9 cellular contexts compared by ENCODE assay signal in genomic region chr5:175479125-175479881, GRCh38. TPM values are rescaled to one million over a fixed set of nuclear protein-coding genes. Genes with fewer than 3 reads are reported as not detected.
DNase-seq lines count a peak whose midpoint lies in the region; ATAC-seq and TF ChIP-seq lines count a peak whose summit lies in the region.
"Had no signal": no experiment of that assay in that cellular context is flagged by ENCODE, and none has a peak within 500 bp of the region (broad histone marks: within the 10 kb centered on the region; RNA-seq: fewer than 3 reads in every experiment).

No MANE protein-coding gene starts in this region.

- intact Hi-C loops in activated B cell treated with CpG ODN at 0.5 μM for 24 hours (cut with micrococcal nuclease): loop anchor here (10.0 kb wide), 1 partner anchor 415 kb away; no protein-coding TSS in a partner anchor

- peak overlapping the region; percentile 78 for H3K27ac Mint-ChIP-seq in activated B cell treated with CpG ODN at 0.5 μM for 24 hours

- H3K27me3 Mint-ChIP-seq in activated B cell treated with CpG ODN at 0.5 μM for 24 hours: peaks cover 5% of the 10 kb centered on the region

- peak overlapping the region; percentile 69 for H3K9ac ChIP-seq in smooth muscle cell (ENCODE audit: low read depth)

- peaks cover 59% of the 10 kb centered on the region for H3K79me2 ChIP-seq in smooth muscle cell (ENCODE audit: low read depth)

- H3K4me3 Mint-ChIP-seq in activated B cell treated with CpG ODN at 0.5 μM for 24 hours: peak overlapping the region; percentile 93

- peaks cover 29% of the 10 kb centered on the region for H3K4me1 Mint-ChIP-seq in activated B cell treated with CpG ODN at 0.5 μM for 24 hours

- H3K4me3 ChIP-seq in right atrium auricular region (peak overlapping the region; percentile 83 to 89), smooth muscle cell (peak overlapping the region; percentile 62)

- H3K9me3 ChIP-seq in right atrium auricular region (no peaks in the 10 kb centered on the region), smooth muscle cell (replicated peaks; ENCODE audit: low read depth) (no peaks in the 10 kb centered on the region)

- no peaks in the 10 kb centered on the region for H3K27me3 ChIP-seq in right atrium auricular region
- no peaks in the 10 kb centered on the region for H3K27me3 ChIP-seq in smooth muscle cell (ENCODE audit: low read depth)

- TF ChIP-seq CTCF in activated B cell treated with CpG ODN at 0.5 μM for 24 hours (IDR thresholded peaks at IDR 0.05) (no peak), right atrium auricular region (IDR thresholded peaks at IDR 0.05) (no peak), smooth muscle cell (IDR thresholded peaks at IDR 0.05; ENCODE audit: borderline replicate concordance, insufficient read depth, poor library complexity, severe bottlenecking) (no peak)

- ATAC-seq in HG02943 (IDR thresholded peaks at IDR 0.05; ENCODE audit: low read depth, unreplicated experiment): peak; percentile 21
- no peak for ATAC-seq in activated B cell treated with CpG ODN at 0.5 μM for 24 hours (ENCODE audit: low read depth)

- no peaks in the 10 kb centered on the region for H3F3A ChIP-seq in smooth muscle cell (ENCODE audit: low read depth)

- H4K20me1 ChIP-seq in smooth muscle cell (ENCODE audit: low read depth): peaks cover 45% of the 10 kb centered on the region

- H2AFZ ChIP-seq in smooth muscle cell (ENCODE audit: low read depth): peak overlapping the region; percentile 67

- POLR2A ChIA-PET in activated B cell treated with CpG ODN at 0.5 μM for 24 hours (lab: Charles Lee): no interaction called here

- 28% methylated on average over 13 of the region's 13 CpGs for whole genome bisulfite sequencing in smooth muscle cell (ENCODE audit: low lambda C conversion rate)

- H3K36me3 ChIP-seq in right atrium auricular region: no peaks in the 10 kb centered on the region
- no peaks in the 10 kb centered on the region for H3K36me3 ChIP-seq in smooth muscle cell (ENCODE audit: low read depth)

- H3K9me3 Mint-ChIP-seq in activated B cell treated with CpG ODN at 0.5 μM for 24 hours: no peaks in the 10 kb centered on the region

- H3K4me2 ChIP-seq in smooth muscle cell: peak overlapping the region; percentile 86

- DNase-seq in GM03348 (ENCODE audit: low spot score): peak; percentile 13
- DNase-seq in activated B cell treated with CpG ODN at 0.5 μM for 24 hours: no peak
- no peak for DNase-seq in right atrium auricular region (ENCODE audit: low spot score)
- DNase-seq in smooth muscle cell (lab: John Stamatoyannopoulos, UW; ENCODE audit: unreplicated experiment): no peak
- no peak for DNase-seq in NCI-H2029 (lab: John Stamatoyannopoulos, UW)
- no peak for DNase-seq in activated gamma-delta T cell (lab: John Stamatoyannopoulos, UW)
- DNase-seq in NCI-H2196 (lab: John Stamatoyannopoulos, UW; ENCODE audit: unreplicated experiment): no peak

- H3K36me3 Mint-ChIP-seq in activated B cell treated with CpG ODN at 0.5 μM for 24 hours (ENCODE audit: low read depth): peaks cover 25% of the 10 kb centered on the region

- H3K4me1 ChIP-seq in right atrium auricular region (peaks cover 0 to 14% of the 10 kb centered on the region in 2 donors), smooth muscle cell (ENCODE audit: low read depth) (peaks cover 8% of the 10 kb centered on the region)

- CTCF ChIA-PET in activated B cell treated with CpG ODN at 0.5 μM for 24 hours (lab: Charles Lee): no interaction called here

- H3K27ac ChIP-seq in right atrium auricular region (peak overlapping the region; percentile 74 to 88), smooth muscle cell (ENCODE audit: low read depth) (peak overlapping the region; percentile 25)

RNA-seq across cellular contexts. Expression of gene SFXN1, which starts 0.9 kb away (rescaled TPM):
- total RNA-seq in activated B cell treated with CpG ODN at 0.5 μM for 24 hours: 40.2 and 46.9 TPM in 2 replicates
- 10 to 100 TPM; 23.3 to 33.0 TPM for total RNA-seq in right atrium auricular region
- total RNA-seq in smooth muscle cell: 136 and 142 TPM in 2 replicates
- 63.9 and 65.6 TPM in 2 replicates for polyA plus RNA-seq in smooth muscle cell

RNA-seq across cellular contexts. Expression of gene DRD1, which starts 35.3 kb away (rescaled TPM):
- total RNA-seq in activated B cell treated with CpG ODN at 0.5 μM for 24 hours (not detected in 2 replicates), right atrium auricular region (not detected), smooth muscle cell (0.67 and 1.3 TPM in 2 replicates)
- 0.32 and 0.93 TPM in 2 replicates for polyA plus RNA-seq in smooth muscle cell
- total RNA-seq: T-helper 1 cell treated with Interleukin-12 subunit alpha and Interleukin-12 subunit beta and Interleukin-4 antibody, amounts not matched to agents 30 ng/mL and 1 ng/mL, for 36 hours had no signal
